ENCODE assay signal across 18 cellular contexts in genomic region chr9:85237478-85237877, GRCh38.
"Had no signal": no experiment of that assay in that cellular context is flagged by ENCODE, and none has a peak within 500 bp of the region (broad histone marks: within the 10 kb centered on the region; RNA-seq: fewer than 3 reads in every experiment).

No MANE protein-coding gene starts in this region.

- H3K27ac ChIP-seq: SJCRH30 had no signal

- DNase-seq: KBM-7, MG63, NCI-H1092 treated with DMSO at 0.1 percent for 48 hours, NCI-H1436, NCI-H187, NCI-H2029, NCI-H2081 treated with DMSO at 0.1 percent for 48 hours, NCI-H2171, NCI-H226, NCI-H446, NCI-H510A, NCI-H524 treated with DMSO at 0.1 percent for 48 hours, NCI-H69, NCI-H774, SHP77 treated with DMSO at 0.1 percent for 48 hours, SJCRH30 had no signal

- H3K9me3 ChIP-seq: MG63 had no signal

- ATAC-seq: Right ventricle myocardium inferior, SK-N-SH treated with all-trans-retinoic acid at 6 μM for 48 hours had no signal

- H3K4me1 ChIP-seq: SJCRH30 had no signal

- H3K27me3 ChIP-seq: MG63, SJCRH30 had no signal

- H3K4me3 ChIP-seq: MG63, SJCRH30 had no signal

- H3K36me3 ChIP-seq: MG63, SJCRH30 had no signal
